Comparison of ENCODE assay signal across 4 cellular contexts in the genomic region with DNA sequence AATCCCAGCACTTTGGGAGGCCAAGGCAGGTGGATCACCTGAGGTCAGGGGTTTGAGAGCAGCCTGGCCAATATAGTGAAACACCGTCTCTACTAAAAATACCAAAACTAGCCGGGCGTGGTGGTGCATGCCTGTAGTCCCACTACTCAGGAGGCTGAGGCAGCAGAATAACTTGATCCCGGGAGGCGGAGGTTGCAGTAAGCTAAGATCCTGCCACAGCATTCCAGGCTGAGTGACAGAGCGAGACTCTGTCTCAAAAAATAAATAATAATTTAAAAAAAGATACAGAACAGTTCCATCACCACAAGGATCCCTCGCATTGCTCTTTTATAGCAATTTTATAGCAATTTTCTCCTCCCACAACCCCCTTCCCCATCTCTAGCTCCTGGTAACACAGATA. TPM values are rescaled to one million over a fixed set of nuclear protein-coding genes. Genes with fewer than 3 reads are reported as not detected.
"Had no signal": no experiment of that assay in that cellular context is flagged by ENCODE, and none has a peak within 500 bp of the region (broad histone marks: within the 10 kb centered on the region; RNA-seq: fewer than 3 reads in every experiment).

No MANE protein-coding gene starts in this region.

- ATAC-seq: GM12878 had no signal

- DNase-seq: GDM1, GF-D8 had no signal

RNA-seq across cellular contexts. Expression of a gene that starts 4.7 kb away (rescaled TPM):
- total RNA-seq: G401 had no signal

RNA-seq across cellular contexts. Expression of a gene that starts 43.7 kb away (rescaled TPM):
- total RNA-seq: G401, GM12878 had no signal

RNA-seq across cellular contexts. Expression of a gene that starts 47.2 kb away (rescaled TPM):
- total RNA-seq: G401 had no signal
